9 cellular contexts compared by ENCODE assay signal in the genomic region with DNA sequence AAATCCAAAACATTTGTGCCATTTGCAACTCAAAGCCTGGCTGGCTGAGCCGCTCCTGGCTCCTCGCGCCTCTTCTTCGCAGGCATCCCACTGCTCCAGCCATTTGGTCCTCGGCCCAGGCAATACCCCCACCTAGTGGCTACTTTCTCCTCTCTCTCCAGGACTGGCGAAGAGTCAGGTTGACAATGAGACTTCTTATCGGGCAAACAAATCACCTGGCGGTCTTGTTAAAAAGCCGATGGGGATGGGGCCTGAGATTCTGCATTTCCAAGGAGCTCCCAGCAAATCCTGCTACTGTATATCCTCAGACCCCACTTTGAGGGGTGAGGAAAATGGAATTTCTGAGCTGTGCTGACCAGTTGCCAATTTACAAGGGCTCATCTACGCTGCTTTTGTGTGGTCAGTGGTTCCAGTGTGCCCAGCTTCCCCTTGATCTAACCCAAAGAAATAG.
A peak's percentile ranks its signal among the peaks of the same experiment; 100 is the strongest.
DNase-seq lines count a peak whose midpoint lies in the region; ATAC-seq and TF ChIP-seq lines count a peak whose summit lies in the region.
"Had no signal": no experiment of that assay in that cellular context is flagged by ENCODE, and none has a peak within 500 bp of the region (broad histone marks: within the 10 kb centered on the region; RNA-seq: fewer than 3 reads in every experiment).

No MANE protein-coding gene starts in this region.

- peaks cover 5% of the 10 kb centered on the region for H3K27me3 Mint-ChIP-seq in activated CD4-positive, alpha-beta T cell treated with anti-CD3 and anti-CD28 coated beads, Interleukin-2, amount 10 ng/mL, durations not matched to agents 24 days and 14 days
- H3K27me3 Mint-ChIP-seq in neural progenitor cell (ENCODE audit: insufficient read depth, low read depth), result peaks cover 31% of the 10 kb centered on the region

- H3K9me3 ChIP-seq in neural progenitor cell (ENCODE audit: low read depth), result no peaks in the 10 kb centered on the region

- H3K4me3 Mint-ChIP-seq in activated CD4-positive, alpha-beta T cell treated with anti-CD3 and anti-CD28 coated beads, Interleukin-2, amount 10 ng/mL, durations not matched to agents 24 days and 14 days, result no peak overlapping the region
- no peak overlapping the region for H3K4me3 Mint-ChIP-seq in neural progenitor cell
- H3K4me3 Mint-ChIP-seq: stimulated activated naive CD8-positive, alpha-beta T cell treated with anti-CD3 and anti-CD28 coated beads, Interleukin-15, Interleukin-2, amounts not matched to agents 100 ng/mL and 50 ng/mL, for 24 hours had no signal

- no peaks in the 10 kb centered on the region for H3K9me3 Mint-ChIP-seq in activated CD4-positive, alpha-beta T cell treated with anti-CD3 and anti-CD28 coated beads, Interleukin-2, amount 10 ng/mL, durations not matched to agents 24 days and 14 days
- no peaks in the 10 kb centered on the region for H3K9me3 Mint-ChIP-seq in neural progenitor cell
- H3K9me3 Mint-ChIP-seq: stimulated activated naive CD8-positive, alpha-beta T cell treated with anti-CD3 and anti-CD28 coated beads, Interleukin-15, Interleukin-2, amounts not matched to agents 100 ng/mL and 50 ng/mL, for 24 hours had no signal

- H3K36me3 Mint-ChIP-seq in activated CD4-positive, alpha-beta T cell treated with anti-CD3 and anti-CD28 coated beads, Interleukin-2, amount 10 ng/mL, durations not matched to agents 24 days and 14 days (ENCODE audit: low read depth), result no peaks in the 10 kb centered on the region
- H3K36me3 Mint-ChIP-seq in neural progenitor cell, result no peaks in the 10 kb centered on the region

- no peak overlapping the region for H3K27ac Mint-ChIP-seq in activated CD4-positive, alpha-beta T cell treated with anti-CD3 and anti-CD28 coated beads, Interleukin-2, amount 10 ng/mL, durations not matched to agents 24 days and 14 days
- no peak overlapping the region for H3K27ac Mint-ChIP-seq in neural progenitor cell
- H3K27ac Mint-ChIP-seq: stimulated activated naive CD8-positive, alpha-beta T cell treated with anti-CD3 and anti-CD28 coated beads, Interleukin-15, Interleukin-2, amounts not matched to agents 100 ng/mL and 50 ng/mL, for 24 hours had no signal

- no peaks in the 10 kb centered on the region for H3K4me1 ChIP-seq in neural progenitor cell

- H3K36me3 ChIP-seq in neural progenitor cell, result no peaks in the 10 kb centered on the region

- H3K9ac ChIP-seq in neural progenitor cell, result no peak overlapping the region

- no peak overlapping the region for H3K4me3 ChIP-seq in neural progenitor cell

- peak overlapping the region; percentile 23 for H3K4me2 ChIP-seq in neural progenitor cell

- no peaks in the 10 kb centered on the region for H3K79me2 ChIP-seq in neural progenitor cell (ENCODE audit: low read depth)

- H3F3A ChIP-seq in neural progenitor cell (ENCODE audit: low read depth), result no peaks in the 10 kb centered on the region

- no peak overlapping the region for H3K27ac ChIP-seq in neural progenitor cell

- intact Hi-C loops in activated CD4-positive, alpha-beta T cell treated with anti-CD3 and anti-CD28 coated beads, Interleukin-2, amount 10 ng/mL, durations not matched to agents 24 days and 14 days (cut with micrococcal nuclease), result no loop called here

- H3K4me1 Mint-ChIP-seq in activated CD4-positive, alpha-beta T cell treated with anti-CD3 and anti-CD28 coated beads, Interleukin-2, amount 10 ng/mL, durations not matched to agents 24 days and 14 days, result peaks cover 4% of the 10 kb centered on the region
- H3K4me1 Mint-ChIP-seq in neural progenitor cell, result no peaks in the 10 kb centered on the region

- peak overlapping the region; percentile 55 for H2AFZ ChIP-seq in neural progenitor cell (replicated peaks)

- no peak for ATAC-seq in GM21825 (IDR thresholded peaks at IDR 0.05; ENCODE audit: unreplicated experiment)

- peaks cover 7% of the 10 kb centered on the region for H3K27me3 ChIP-seq in neural progenitor cell

- no peaks in the 10 kb centered on the region for H4K20me1 ChIP-seq in neural progenitor cell (ENCODE audit: low read depth)

- peak; percentile 72 for DNase-seq in activated CD4-positive, alpha-beta T cell treated with anti-CD3 and anti-CD28 coated beads, Interleukin-2, amount 10 ng/mL, durations not matched to agents 24 days and 14 days
- DNase-seq in activated CD4-positive, alpha-beta T cell treated with anti-CD3 and anti-CD28 coated beads, Interleukin-2, amount 50 U/mL, for 4 hours, result no peak
- DNase-seq in Kasumi-1 (lab: John Stamatoyannopoulos, UW) (peak; percentile 34 to 50), SW480 (ENCODE audit: low spot score) (peak; percentile 61), fibroblast of gingiva (ENCODE audit: low read depth) (peak; percentile 21), neural progenitor cell (ENCODE audit: low spot score) (peak; percentile 85)
- no peak for DNase-seq in effector CD8-positive, alpha-beta T cell (lab: John Stamatoyannopoulos, UW)

- peak; percentile 87 for TF ChIP-seq CTCF in neural progenitor cell (IDR thresholded peaks at IDR 0.05)

Comparison
In these comparisons a context has a peak if more than half of its experiments do, and no peak if none do; other contexts are left out.
1. DNase-seq: peak in activated CD4-positive, alpha-beta T cell treated with anti-CD3 and anti-CD28 coated beads, Interleukin-2, amount 10 ng/mL, durations not matched to agents 24 days and 14 days (single experiment), Kasumi-1 (2 of 2), SW480 (single experiment), fibroblast of gingiva (single experiment) and neural progenitor cell (single experiment); none in activated CD4-positive, alpha-beta T cell treated with anti-CD3 and anti-CD28 coated beads, Interleukin-2, amount 50 U/mL, for 4 hours (0 of 2) and effector CD8-positive, alpha-beta T cell (single experiment).